Comparison of ENCODE assay signal across 9 cellular contexts in the genomic region with DNA sequence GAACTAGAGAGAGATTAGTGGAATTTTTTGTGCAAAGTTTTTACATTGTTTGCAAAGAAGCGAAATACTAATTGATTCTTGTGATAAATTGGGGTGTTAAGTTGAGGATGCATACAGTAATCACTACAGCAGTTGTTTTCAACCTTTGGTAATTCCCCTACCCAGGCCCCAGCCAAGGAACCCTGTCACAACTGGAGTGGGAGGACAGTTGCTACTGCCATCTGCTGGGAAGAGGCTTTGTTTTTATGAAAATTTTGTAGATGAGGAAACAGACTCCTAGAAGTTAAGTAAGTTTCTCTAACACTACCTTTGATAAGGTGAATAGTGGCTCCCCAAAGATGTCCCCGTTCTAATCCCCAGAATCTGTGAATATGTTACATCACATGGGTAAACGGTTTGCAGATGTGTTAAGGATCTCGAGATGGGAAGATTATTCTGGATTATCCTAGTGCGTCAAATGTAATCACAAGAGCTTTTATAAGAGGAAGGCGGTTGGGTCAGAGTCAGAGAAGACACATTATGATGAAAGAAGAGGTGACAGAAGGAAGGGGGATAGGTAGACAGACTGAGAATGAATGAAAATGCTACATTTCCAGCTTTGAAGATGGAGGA. TPM values are rescaled to one million over a fixed set of nuclear protein-coding genes. Genes with fewer than 3 reads are reported as not detected.
DNase-seq lines count a peak whose midpoint lies in the region; ATAC-seq and TF ChIP-seq lines count a peak whose summit lies in the region.
"Had no signal": no experiment of that assay in that cellular context is flagged by ENCODE, and none has a peak within 500 bp of the region (broad histone marks: within the 10 kb centered on the region; RNA-seq: fewer than 3 reads in every experiment).

No MANE protein-coding gene starts in this region.

- DNase-seq in NCI-H748 (lab: John Stamatoyannopoulos, UW; ENCODE audit: unreplicated experiment) = peak; percentile 44
- no peak for DNase-seq in NCI-H748 treated with DMSO at 0.1 percent for 48 hours (lab: John Stamatoyannopoulos, UW)
- peak; percentile 25 to 50 for DNase-seq in activated T-cell treated with anti-CD3 and anti-CD28 coated beads, Interleukin-2, amount 50 U/mL, for 72 hours
- no peak for DNase-seq in kidney epithelial cell (ENCODE audit: low read depth)
- no peak for DNase-seq in NCI-H2107 treated with DMSO at 0.1 percent for 48 hours (lab: John Stamatoyannopoulos, UW; ENCODE audit: unreplicated experiment)
- no peak for DNase-seq in foreskin keratinocyte

- H3K27me3 Mint-ChIP-seq in activated T-cell treated with anti-CD3 and anti-CD28 coated beads, Interleukin-2, amount 50 U/mL, for 72 hours (ENCODE audit: low read depth) = no peaks in the 10 kb centered on the region

- H3K4me3 Mint-ChIP-seq in activated T-cell treated with anti-CD3 and anti-CD28 coated beads, Interleukin-2, amount 50 U/mL, for 72 hours = no peak overlapping the region

- no peaks in the 10 kb centered on the region for H3K36me3 Mint-ChIP-seq in activated T-cell treated with anti-CD3 and anti-CD28 coated beads, Interleukin-2, amount 50 U/mL, for 72 hours (ENCODE audit: insufficient read depth in 2 of 2)

- peak overlapping the region; percentile 1 for H3K27ac Mint-ChIP-seq in activated T-cell treated with anti-CD3 and anti-CD28 coated beads, Interleukin-2, amount 50 U/mL, for 72 hours

- H3K4me1 Mint-ChIP-seq in activated T-cell treated with anti-CD3 and anti-CD28 coated beads, Interleukin-2, amount 50 U/mL, for 72 hours (ENCODE audit: low read depth) = peaks cover 19% of the 10 kb centered on the region

- TF ChIP-seq CTCF in LNCAP (IDR thresholded peaks at IDR 0.05) (peak; percentile 37; the same call in 1 of the 2 replicates), kidney epithelial cell (IDR thresholded peaks at IDR 0.05; ENCODE audit: insufficient read depth, low read length, poor library complexity, severe bottlenecking) (peak; percentile 54), foreskin keratinocyte (conservative IDR thresholded peaks at IDR 0.05) (no peak)

- H3K27me3 ChIP-seq in kidney epithelial cell (ENCODE audit: control insufficient read depth, insufficient read depth, low read length) (no peaks in the 10 kb centered on the region), foreskin keratinocyte (no peaks in the 10 kb centered on the region)

- no peaks in the 10 kb centered on the region for H3K36me3 ChIP-seq in kidney epithelial cell (ENCODE audit: control insufficient read depth, insufficient read depth, low read length)

- ATAC-seq in GM19455 (IDR thresholded peaks at IDR 0.05; ENCODE audit: unreplicated experiment) (peak; percentile 71), foreskin keratinocyte (no peak)
- peak; percentile 67 to 78 for ATAC-seq in activated T-cell treated with anti-CD3 and anti-CD28 coated beads, Interleukin-2, amount 50 U/mL, for 72 hours (replicated peaks in 1 of 2)

- no peak overlapping the region for H3K4me3 ChIP-seq in kidney epithelial cell (ENCODE audit: low read depth, low read length)
- H3K4me3 ChIP-seq: skin epidermis had no signal

- no peak overlapping the region for H3K27ac ChIP-seq in foreskin keratinocyte
- H3K27ac ChIP-seq: skin epidermis had no signal

- no peaks in the 10 kb centered on the region for H3K4me1 ChIP-seq in foreskin keratinocyte

- H3K9me3 Mint-ChIP-seq in activated T-cell treated with anti-CD3 and anti-CD28 coated beads, Interleukin-2, amount 50 U/mL, for 72 hours = peaks cover 0 to 2% of the 10 kb centered on the region in 2 donors

RNA-seq across cellular contexts. Expression of a gene that starts 34.0 kb away (rescaled TPM):
- under 1 TPM; 0.34 to 0.42 TPM for total RNA-seq in activated T-cell treated with anti-CD3 and anti-CD28 coated beads, Interleukin-2, amount 50 U/mL, for 72 hours
- total RNA-seq in kidney epithelial cell (0.07 TPM in 1 of 2 replicates, not detected in the other), foreskin keratinocyte (0.14 TPM in 1 of 2 replicates, not detected in the other)
- 0.03 TPM in 1 of 2 replicates, not detected in the other for polyA plus RNA-seq in foreskin keratinocyte

Comparison
In these comparisons a context has a peak if more than half of its experiments do, and no peak if none do; other contexts are left out.
1. DNase-seq: peak in NCI-H748 (single experiment) and activated T-cell treated with anti-CD3 and anti-CD28 coated beads, Interleukin-2, amount 50 U/mL, for 72 hours (2 of 2); none in NCI-H748 treated with DMSO at 0.1 percent for 48 hours (single experiment), kidney epithelial cell (single experiment), NCI-H2107 treated with DMSO at 0.1 percent for 48 hours (single experiment) and foreskin keratinocyte (0 of 2).